14 cellular contexts compared by ENCODE assay signal in the genomic region with DNA sequence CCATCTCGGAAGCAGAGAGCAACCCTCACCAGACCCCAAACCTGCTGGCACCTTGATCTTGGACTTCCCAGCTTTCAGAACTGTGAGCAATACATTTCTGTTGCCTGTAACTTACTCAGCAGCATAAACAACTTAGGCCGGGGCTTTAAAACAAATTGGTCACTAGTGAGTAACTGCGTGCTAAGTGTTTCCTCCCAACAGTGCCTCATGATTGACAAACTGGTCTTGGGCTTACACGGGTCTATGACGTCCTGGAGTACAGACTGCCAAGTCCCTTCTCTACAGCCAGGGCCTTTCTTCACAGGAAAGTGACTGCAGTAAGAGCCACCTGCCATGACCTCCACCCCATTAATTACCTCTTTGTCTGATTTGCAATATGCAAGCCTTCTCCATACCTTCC.
DNase-seq lines count a peak whose midpoint lies in the region; ATAC-seq and TF ChIP-seq lines count a peak whose summit lies in the region.
"Had no signal": no experiment of that assay in that cellular context is flagged by ENCODE, and none has a peak within 500 bp of the region (broad histone marks: within the 10 kb centered on the region; RNA-seq: fewer than 3 reads in every experiment).

No MANE protein-coding gene starts in this region.

- intact Hi-C loops in naive thymus-derived CD4-positive, alpha-beta T cell (cut with micrococcal nuclease), result no loop called here

- 52 to 62% methylated on average over 5 of the region's 5 CpGs for WGBS in esophagus, 2 donors

- no peak overlapping the region for H3K4me3 Mint-ChIP-seq in naive thymus-derived CD4-positive, alpha-beta T cell
- H3K4me3 Mint-ChIP-seq: neural progenitor cell had no signal

- H3K27me3 ChIP-seq in MG63, result no peaks in the 10 kb centered on the region
- H3K27me3 ChIP-seq in esophagus (ENCODE audit: control insufficient read depth in 1 of 2, insufficient read depth in 2 of 2, low read length in 2 of 2), result no peaks in the 10 kb centered on the region
- no peaks in the 10 kb centered on the region for H3K27me3 ChIP-seq in naive thymus-derived CD4-positive, alpha-beta T cell (ENCODE audit: control insufficient read depth in 2 of 2, insufficient read depth in 2 of 2, low read length in 2 of 2)
- H3K27me3 ChIP-seq: neural progenitor cell, SJSA1, upper lobe of left lung had no signal

- POLR2A ChIA-PET in naive thymus-derived CD4-positive, alpha-beta T cell (lab: Charles Lee), result no interaction called here

- no peak for TF ChIP-seq CTCF in AG09309 (IDR thresholded peaks at IDR 0.05; ENCODE audit: control insufficient read depth, insufficient read depth, low read depth, low read length, missing control alignments)

- no peaks in the 10 kb centered on the region for H3K27me3 Mint-ChIP-seq in naive thymus-derived CD4-positive, alpha-beta T cell

- H3K9me3 ChIP-seq in MG63 (no peaks in the 10 kb centered on the region), esophagus (ENCODE audit: control insufficient read depth in 2 of 2, insufficient read depth in 1 of 2, low read depth in 1 of 2, low read length in 1 of 2) (no peaks in the 10 kb centered on the region)
- H3K9me3 ChIP-seq in naive thymus-derived CD4-positive, alpha-beta T cell (ENCODE audit: control insufficient read depth in 2 of 3, low read length in 3 of 3), result no peaks in the 10 kb centered on the region
- H3K9me3 ChIP-seq: SJSA1, upper lobe of left lung had no signal

- no peak overlapping the region for H3K4me3 ChIP-seq in AG09309 (ENCODE audit: control insufficient read depth, low read depth, low read length)
- no peak overlapping the region for H3K4me3 ChIP-seq in MG63
- no peak overlapping the region for H3K4me3 ChIP-seq in esophagus (ENCODE audit: low read depth in 1 of 2, low read length in 2 of 2)
- no peak overlapping the region for H3K4me3 ChIP-seq in naive thymus-derived CD4-positive, alpha-beta T cell (ENCODE audit: low read length)
- H3K4me3 ChIP-seq: neural progenitor cell, SJSA1, upper lobe of left lung had no signal

- peak; percentile 69 for DNase-seq in AG09309 (ENCODE audit: low read depth)
- DNase-seq in MG63, result peak; percentile 81
- DNase-seq in naive thymus-derived CD4-positive, alpha-beta T cell, result no peak
- DNase-seq in activated CD4-positive, alpha-beta T cell treated with anti-CD3 and anti-CD28 coated beads, Interleukin-2, amount 50 U/mL, for 48 hours, result no peak
- no peak for DNase-seq in GDM1 (lab: John Stamatoyannopoulos, UW)
- DNase-seq in NCI-H146 (lab: John Stamatoyannopoulos, UW), result no peak
- no peak for DNase-seq in NCI-H524 treated with DMSO at 0.1 percent for 48 hours (lab: John Stamatoyannopoulos, UW)
- DNase-seq: activated gamma-delta T cell treated with Interleukin-2 at 50 U/mL for 16 hours, NCI-H2171, upper lobe of left lung had no signal

- peaks cover 15 to 49% (median 25%) of the 10 kb centered on the region in 7 donors for H3K4me1 Mint-ChIP-seq in naive thymus-derived CD4-positive, alpha-beta T cell

- H3K4me1 ChIP-seq in esophagus (ENCODE audit: control insufficient read depth in 2 of 2, insufficient read depth in 2 of 2, low read length in 1 of 2), result peaks cover 2 to 13% of the 10 kb centered on the region in 2 donors
- H3K4me1 ChIP-seq in naive thymus-derived CD4-positive, alpha-beta T cell (ENCODE audit: control insufficient read depth in 2 of 2, insufficient read depth in 2 of 2, low read length in 2 of 2), result peaks cover 0 to 9% of the 10 kb centered on the region in 2 donors
- H3K4me1 ChIP-seq: neural progenitor cell had no signal

- peak overlapping the region in 1 of 9 donors; percentile 34 for H3K27ac Mint-ChIP-seq in naive thymus-derived CD4-positive, alpha-beta T cell
- H3K27ac Mint-ChIP-seq: neural progenitor cell had no signal

- H3K36me3 ChIP-seq in MG63, result no peaks in the 10 kb centered on the region
- H3K36me3 ChIP-seq in esophagus (ENCODE audit: control insufficient read depth in 2 of 2, insufficient read depth in 2 of 2, low read length in 1 of 2), result no peaks in the 10 kb centered on the region
- H3K36me3 ChIP-seq in naive thymus-derived CD4-positive, alpha-beta T cell (ENCODE audit: control insufficient read depth in 2 of 3, insufficient read depth in 3 of 3, low read length in 3 of 3), result no peaks in the 10 kb centered on the region
- H3K36me3 ChIP-seq: neural progenitor cell, SJSA1, upper lobe of left lung had no signal

- peak overlapping the region; percentile 69 to 83 for H3K27ac ChIP-seq in esophagus (ENCODE audit: low read depth in 2 of 2, low read length in 1 of 2)
- no peak overlapping the region for H3K27ac ChIP-seq in naive thymus-derived CD4-positive, alpha-beta T cell (ENCODE audit: low read depth, low read length)
- H3K27ac ChIP-seq: neural progenitor cell, SJSA1, upper lobe of left lung had no signal

- H3K9me3 Mint-ChIP-seq in naive thymus-derived CD4-positive, alpha-beta T cell, result peaks cover 0 to 2% (median 0%) of the 10 kb centered on the region in 11 donors
- H3K9me3 Mint-ChIP-seq: neural progenitor cell had no signal

- ATAC-seq in naive thymus-derived CD4-positive, alpha-beta T cell, result peak; percentile 64
- ATAC-seq: activated CD4-positive, CD25-positive, alpha-beta regulatory T cell treated with anti-CD3 and anti-CD28 coated beads, Interleukin-2, amount 50 U/mL, for 24 hours had no signal

- peaks cover 0 to 15% (median 4%) of the 10 kb centered on the region in 5 donors for H3K36me3 Mint-ChIP-seq in naive thymus-derived CD4-positive, alpha-beta T cell
- H3K36me3 Mint-ChIP-seq: neural progenitor cell had no signal

- CTCF ChIA-PET in naive thymus-derived CD4-positive, alpha-beta T cell (lab: Charles Lee), result no interaction called here

Comparison
In these comparisons a context has a peak if more than half of its experiments do, and no peak if none do; other contexts are left out.
1. DNase-seq: peak in AG09309 (single experiment) and MG63 (single experiment); none in naive thymus-derived CD4-positive, alpha-beta T cell (0 of 9), activated CD4-positive, alpha-beta T cell treated with anti-CD3 and anti-CD28 coated beads, Interleukin-2, amount 50 U/mL, for 48 hours (0 of 2), GDM1 (single experiment), NCI-H146 (single experiment) and NCI-H524 treated with DMSO at 0.1 percent for 48 hours (single experiment).